ENCODE assay signal across 35 cellular contexts in the genomic region with DNA sequence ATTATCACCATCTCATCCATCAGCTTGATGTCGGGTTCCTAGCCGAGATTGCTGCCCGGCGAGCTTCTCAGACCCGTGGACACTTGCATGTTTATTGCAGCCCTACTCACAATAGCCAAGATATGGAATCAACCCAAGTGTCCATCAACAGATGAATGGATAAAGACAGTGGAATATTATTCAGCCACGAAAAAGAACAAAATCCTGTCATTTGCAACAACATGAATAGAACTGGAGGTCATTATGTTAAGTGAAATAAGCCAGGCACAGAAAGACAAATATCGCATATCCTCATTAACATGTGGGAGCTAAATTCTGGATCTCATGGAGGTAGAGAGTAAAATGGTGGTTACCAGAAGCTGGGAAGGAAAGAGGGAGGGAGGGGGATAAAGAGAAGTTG. TPM values are rescaled to one million over a fixed set of nuclear protein-coding genes. Genes with fewer than 3 reads are reported as not detected.
"Had no signal": no experiment of that assay in that cellular context is flagged by ENCODE, and none has a peak within 500 bp of the region (broad histone marks: within the 10 kb centered on the region; RNA-seq: fewer than 3 reads in every experiment).

No MANE protein-coding gene starts in this region.

- H3K27me3 ChIP-seq: MG63 had no signal

- H3K9me3 ChIP-seq: MG63 had no signal

- H3K36me3 ChIP-seq: MG63 had no signal

- DNase-seq: Karpas-422, Kasumi-1, MG63, MM.1S, MV-4-11, NCI-H1048, NCI-H1092, NCI-H1092 treated with DMSO at 0.1 percent for 48 hours, NCI-H1105 treated with DMSO at 0.1 percent for 48 hours, NCI-H1417, NCI-H1417 treated with DMSO at 0.1 percent for 48 hours, NCI-H1436, NCI-H1436 treated with DMSO at 0.1 percent for 48 hours, NCI-H146, NCI-H1694, NCI-H1694 treated with DMSO at 0.1 percent for 48 hours, NCI-H187, NCI-H187 treated with DMSO at 0.1 percent for 48 hours, NCI-H1930, NCI-H2029, NCI-H2081, NCI-H2081 treated with DMSO at 0.1 percent for 48 hours, NCI-H2107, NCI-H2171, NCI-H2171 treated with DMSO at 0.1 percent for 48 hours, NCI-H2227 treated with DMSO at 0.1 percent for 48 hours, NCI-H226, NCI-H345, NCI-H446, NCI-H446 treated with DMSO at 0.1 percent for 48 hours, NCI-H510A, NCI-H510A treated with DMSO at 0.1 percent for 48 hours, NCI-H524, NCI-H524 treated with DMSO at 0.1 percent for 48 hours had no signal

- H3K4me3 ChIP-seq: MG63 had no signal

RNA-seq across cellular contexts. Expression of a gene that starts 49.1 kb away (rescaled TPM):
- total RNA-seq: MCF 10A had no signal
